In genomic region chr14:91369628-91370445, GRCh38 we compare ENCODE assay signal across 8 cellular contexts. TPM values are rescaled to one million over a fixed set of nuclear protein-coding genes. Genes with fewer than 3 reads are reported as not detected.
A peak's percentile ranks its signal among the peaks of the same experiment; 100 is the strongest.
DNase-seq lines count a peak whose midpoint lies in the region; ATAC-seq and TF ChIP-seq lines count a peak whose summit lies in the region.

No MANE protein-coding gene starts in this region.

- intact Hi-C loops in mammary epithelial cell (cut with micrococcal nuclease) = loop anchor here (5.0 kb wide), 1 partner anchor 47 kb away; the partner anchor contains the start of gene CCDC88C

- CTCF ChIA-PET in mammary epithelial cell (lab: Charles Lee; ENCODE audit: low non-redundant PET) = no interaction called here

- BruUV-seq in mammary epithelial cell (replicated peaks; lab: Mats Ljungman, UMichigan) = no TSS peak

- H3K27ac ChIP-seq in mammary epithelial cell (ENCODE audit: insufficient read depth, low read depth, low read length) (peak overlapping the region; percentile 46), skin epidermis (peak overlapping the region in 19 of 21 experiments; percentile 8 to 87 (median 46)), tibial nerve (no peak overlapping the region)

- H3K79me2 ChIP-seq in mammary epithelial cell (ENCODE audit: insufficient read depth, low read length) = no peaks in the 10 kb centered on the region

- H4K20me1 ChIP-seq in mammary epithelial cell (ENCODE audit: insufficient read depth, low read length) = no peaks in the 10 kb centered on the region

- H3K4me1 ChIP-seq in mammary epithelial cell (ENCODE audit: insufficient read depth, low read length) = peaks cover 23% of the 10 kb centered on the region
- H3K4me1 ChIP-seq in tibial nerve = peaks cover 0 to 29% (median 10%) of the 10 kb centered on the region in 4 donors

- H2AFZ ChIP-seq in mammary epithelial cell (ENCODE audit: low read depth, low read length) = peak overlapping the region; percentile 86

- dilution Hi-C loops in mammary epithelial cell (cut with HindIII; ENCODE audit: low sequenced_read_pairs) = loop anchor here (5.0 to 10.0 kb wide), 3 partner anchors 63 to 155 kb away; no protein-coding TSS in a partner anchor

- DNase-seq in NCI-H82 (lab: John Stamatoyannopoulos, UW) = peak; percentile 79
- peak; percentile 68 for DNase-seq in mammary epithelial cell
- no peak for DNase-seq in omental fat pad (ENCODE audit: low spot score)
- DNase-seq in tibial nerve (ENCODE audit: low spot score in 2 of 2) = no peak

- TF ChIP-seq CTCF in GM12875 (IDR thresholded peaks at IDR 0.05; ENCODE audit: borderline replicate concordance, insufficient read depth, low read depth, low read length) (no peak), mammary epithelial cell (conservative IDR thresholded peaks at IDR 0.05 in 1 of 2, IDR thresholded peaks at IDR 0.05 in 1 of 2; ENCODE audit: extremely low read depth in 1 of 2, insufficient read depth in 1 of 2, low read depth in 1 of 2, low read length in 2 of 2) (peak in 1 of 2 donors; percentile 19), omental fat pad (IDR thresholded peaks at IDR 0.05) (no peak), tibial nerve (IDR thresholded peaks at IDR 0.05) (no peak)

- TF ChIP-seq POLR2A in tibial nerve (IDR thresholded peaks at IDR 0.05) = no peak

- TF ChIP-seq EP300 in tibial nerve (IDR thresholded peaks at IDR 0.05) = no peak

- no peaks in the 10 kb centered on the region for H3K9me3 ChIP-seq in mammary epithelial cell (replicated peaks; ENCODE audit: insufficient read depth, low read length)
- H3K9me3 ChIP-seq in tibial nerve = no peaks in the 10 kb centered on the region

- peak overlapping the region; percentile 44 for H3K9ac ChIP-seq in mammary epithelial cell (ENCODE audit: insufficient read depth, low read length)

- ATAC-seq in omental fat pad (ENCODE audit: low FRiP score) (no peak), HG03095 (IDR thresholded peaks at IDR 0.05; ENCODE audit: unreplicated experiment) (no peak), GM19035 (IDR thresholded peaks at IDR 0.05; ENCODE audit: unreplicated experiment) (no peak)

- WGBS in mammary epithelial cell (ENCODE audit: low coverage, missing lambda C conversion rate) = 17% methylated on average over 18 of the region's 24 CpGs
- WGBS in tibial nerve, 2 donors = 33 to 34% methylated on average over 22 to 24 of the region's 24 CpGs

- in situ Hi-C loops in mammary epithelial cell (cut with MboI; ENCODE audit: low sequenced_read_pairs in 2 of 2) = no loop called here

- H3K36me3 ChIP-seq in mammary epithelial cell (ENCODE audit: insufficient read depth, low read length) = no peaks in the 10 kb centered on the region
- no peaks in the 10 kb centered on the region for H3K36me3 ChIP-seq in tibial nerve

- H3K27me3 ChIP-seq in mammary epithelial cell (ENCODE audit: insufficient read depth, low read length) (no peaks in the 10 kb centered on the region), tibial nerve (no peaks in the 10 kb centered on the region)

- peak overlapping the region; percentile 67 for H3K4me2 ChIP-seq in mammary epithelial cell (ENCODE audit: insufficient read depth, low read depth, low read length)

- H3K4me3 ChIP-seq in GM12875 (ENCODE audit: low read depth, low read length) = peak overlapping the region; percentile 0
- peak overlapping the region in 1 of 3 experiments; percentile 8 for H3K4me3 ChIP-seq in mammary epithelial cell (replicated peaks in 1 of 3; ENCODE audit: insufficient read depth in 1 of 3, low read depth in 2 of 3, low read length in 3 of 3)
- H3K4me3 ChIP-seq in skin epidermis = peak overlapping the region in 2 of 7 experiments; percentile 8 to 21
- H3K4me3 ChIP-seq in tibial nerve = no peak overlapping the region

RNA-seq across cellular contexts. Expression of gene CCDC88C, which starts 47.8 kb away (rescaled TPM):
- total RNA-seq in mammary epithelial cell (1 to 10 TPM; 2.0 to 4.7 TPM), omental fat pad (10 to 100 TPM in 1 of 4 donors, 1 to 10 TPM in 3; 4.5 to 36.6 (median 9.4) TPM), tibial nerve (10 to 100 TPM in 1 of 4 donors, 1 to 10 TPM in 3; 3.6 to 12.6 (median 6.8) TPM)
- 1.4 TPM for polyA plus RNA-seq in mammary epithelial cell
- polyA minus RNA-seq in mammary epithelial cell = 0.47 TPM

Comparison
In these comparisons a context has a peak if more than half of its experiments do, and no peak if none do; other contexts are left out.
1. DNase-seq: peak in NCI-H82 (single experiment) and mammary epithelial cell (single experiment); none in omental fat pad (single experiment) and tibial nerve (0 of 2).
2. H3K27ac ChIP-seq: peak in mammary epithelial cell (single experiment) and skin epidermis (19 of 21); none in tibial nerve (0 of 4).